ENCODE assay signal across 8 cellular contexts in the genomic region with DNA sequence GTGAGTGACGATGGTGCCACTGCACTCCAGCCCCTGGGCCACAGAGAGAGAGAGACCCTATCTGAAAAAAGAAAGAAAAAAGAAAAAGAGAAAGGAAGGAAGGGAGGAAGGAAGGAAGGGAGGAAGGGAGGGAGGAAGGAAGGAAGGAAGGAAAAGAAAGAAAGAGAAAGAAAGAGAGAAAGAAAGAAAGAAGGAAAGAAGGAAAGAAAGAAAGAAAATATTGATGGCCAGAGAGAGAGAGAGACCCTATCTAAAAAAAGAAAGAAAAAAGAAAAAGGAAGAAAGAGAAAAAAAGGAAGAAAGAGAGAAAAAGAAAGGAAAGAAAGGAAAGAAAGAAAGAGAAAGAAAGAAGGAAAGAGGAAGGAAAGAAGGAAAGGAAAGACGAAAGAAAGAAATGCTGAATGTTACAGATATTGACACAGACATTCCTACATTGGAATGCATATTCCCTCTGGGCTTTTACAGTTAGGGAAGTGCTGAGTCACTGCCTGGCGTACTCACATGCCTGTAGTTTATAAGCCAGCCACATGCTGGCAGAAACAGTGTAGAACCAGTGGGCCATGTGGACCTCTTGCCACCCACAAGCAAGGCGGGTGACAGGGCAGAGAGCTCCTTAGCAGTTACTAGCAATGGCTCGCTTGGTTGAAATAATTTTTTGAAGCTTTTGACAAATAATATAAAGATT. TPM values are rescaled to one million over a fixed set of nuclear protein-coding genes. Genes with fewer than 3 reads are reported as not detected.
DNase-seq lines count a peak whose midpoint lies in the region; ATAC-seq, FAIRE-seq and TF ChIP-seq lines count a peak whose summit lies in the region.

No MANE protein-coding gene starts in this region.

- H3K9me3 ChIP-seq in gastroesophageal sphincter = peaks cover 0 to 10% (median 0%) of the 10 kb centered on the region in 3 donors
- H3K9me3 ChIP-seq in skeletal muscle satellite cell (replicated peaks; ENCODE audit: low read length) = no peaks in the 10 kb centered on the region

- no peaks in the 10 kb centered on the region for H3K36me3 ChIP-seq in gastroesophageal sphincter
- H3K36me3 ChIP-seq in skeletal muscle satellite cell (ENCODE audit: insufficient read depth, low read length) = no peaks in the 10 kb centered on the region

- 25 to 44% methylated on average over 3 to 5 of the region's 5 CpGs for WGBS in gastroesophageal sphincter (ENCODE audit: low coverage in 1 of 2), 2 donors

- ATAC-seq in SK-N-SH treated with all-trans-retinoic acid at 6 μM for 48 hours = peak; percentile 99
- peak; percentile 78 for ATAC-seq in gastroesophageal sphincter
- ATAC-seq in HG03432 (IDR thresholded peaks at IDR 0.05; ENCODE audit: unreplicated experiment) = no peak
- no peak for ATAC-seq in HG03457 (IDR thresholded peaks at IDR 0.05; ENCODE audit: unreplicated experiment)

- peak overlapping the region in 2 of 4 donors; percentile 55 to 69 for H3K27ac ChIP-seq in gastroesophageal sphincter

- H3K4me1 ChIP-seq in gastroesophageal sphincter (peaks cover 0 to 16% (median 0%) of the 10 kb centered on the region in 3 donors), skeletal muscle satellite cell (ENCODE audit: control insufficient read depth, insufficient read depth, low read length) (peaks cover 36% of the 10 kb centered on the region)

- no peak for TF ChIP-seq POLR2A in H54 (IDR thresholded peaks at IDR 0.05; ENCODE audit: low read depth, low read length)
- no peak for TF ChIP-seq POLR2A in gastroesophageal sphincter (IDR thresholded peaks at IDR 0.05)

- FAIRE-seq in H54 (lab: Jason Lieb, UNC) = peak; percentile 72

- peak overlapping the region; percentile 71 for H3K9ac ChIP-seq in skeletal muscle satellite cell (ENCODE audit: low read depth, low read length)

- no peak for TF ChIP-seq EP300 in gastroesophageal sphincter (IDR thresholded peaks at IDR 0.05)

- H3K27me3 ChIP-seq in gastroesophageal sphincter = no peaks in the 10 kb centered on the region
- H3K27me3 ChIP-seq in skeletal muscle satellite cell (ENCODE audit: control insufficient read depth, insufficient read depth, low read length) = no peaks in the 10 kb centered on the region

- peak overlapping the region; percentile 64 for H3K4me2 ChIP-seq in skeletal muscle satellite cell (ENCODE audit: low read length)

- H3K4me3 ChIP-seq in gastroesophageal sphincter (no peak overlapping the region), skeletal muscle satellite cell (ENCODE audit: low read length) (no peak overlapping the region)

- TF ChIP-seq CTCF in gastroesophageal sphincter (IDR thresholded peaks at IDR 0.05) = no peak

- peak; percentile 56 for DNase-seq in H54 (ENCODE audit: insufficient read length, low spot score)
- no peak for DNase-seq in stimulated activated CD4-positive, alpha-beta T cell treated with anti-CD3 and anti-CD28 coated beads, Interleukin-1b, Interleukin-23, amount 100 ng/mL, for 48 hours
- no peak for DNase-seq in DMS79 (lab: John Stamatoyannopoulos, UW)

TF ChIP-seq in SK-N-SH treated with all-trans-retinoic acid at 6 μM for 48 hours, 23 proteins besides CTCF, POLR2A, EP300 and RAD21:
- TF ChIP-seq TOX (CRISPR knock-in tag; IDR thresholded peaks at IDR 0.05; ENCODE audit: borderline replicate concordance) (no peak), ISL1 (CRISPR knock-in tag; IDR thresholded peaks at IDR 0.05) (0 out of 2 replicates have a peak, but pooled peaks have one; percentile 9), TCF4 (CRISPR knock-in tag; IDR thresholded peaks at IDR 0.05; ENCODE audit: borderline replicate concordance) (no peak), ESRRG (CRISPR knock-in tag; IDR thresholded peaks at IDR 0.05) (no peak), BACH2 (CRISPR knock-in tag; IDR thresholded peaks at IDR 0.05; ENCODE audit: borderline replicate concordance) (no peak), ZFP30 (CRISPR knock-in tag; IDR thresholded peaks at IDR 0.05) (no peak)

RNA-seq across cellular contexts. Expression of gene SLC46A3, which starts 34.6 kb away (rescaled TPM):
- total RNA-seq in gastroesophageal sphincter = 10 to 100 TPM in 3 of 4 donors, 1 to 10 TPM in 1; 8.3 to 20.7 (median 12.0) TPM
- 0.25 and 2.0 TPM in 2 replicates for total RNA-seq in skeletal muscle satellite cell (2012; rRNA removed)

Comparison
In these comparisons a context has a peak if more than half of its experiments do, and no peak if none do; other contexts are left out.
1. ATAC-seq: peak in SK-N-SH treated with all-trans-retinoic acid at 6 μM for 48 hours (single experiment) and gastroesophageal sphincter (single experiment); none in HG03432 (single experiment) and HG03457 (single experiment).